15 cellular contexts compared by ENCODE assay signal in the genomic region with DNA sequence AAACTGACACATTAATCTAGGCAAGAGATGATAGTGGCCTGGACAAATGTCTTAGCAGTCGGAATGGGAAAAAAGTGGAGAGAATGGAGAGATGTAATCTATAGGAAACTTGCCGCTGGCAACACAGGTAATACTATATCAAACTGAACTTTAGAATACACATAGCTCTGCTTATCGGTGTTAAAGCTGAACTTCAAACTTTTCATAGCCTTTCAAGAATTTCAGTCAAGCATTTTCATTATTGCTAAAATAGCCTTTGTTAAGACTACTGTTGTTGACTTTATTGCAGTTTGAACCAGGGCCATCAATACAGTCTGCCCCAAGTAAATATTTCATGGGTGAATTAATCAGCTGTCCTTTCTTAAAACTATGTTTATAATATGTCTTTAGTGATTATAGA. TPM values are rescaled to one million over a fixed set of nuclear protein-coding genes. Genes with fewer than 3 reads are reported as not detected.
DNase-seq lines count a peak whose midpoint lies in the region; ATAC-seq and TF ChIP-seq lines count a peak whose summit lies in the region.
"Had no signal": no experiment of that assay in that cellular context is flagged by ENCODE, and none has a peak within 500 bp of the region (broad histone marks: within the 10 kb centered on the region; RNA-seq: fewer than 3 reads in every experiment).

No MANE protein-coding gene starts in this region.

- H2AFZ ChIP-seq in neural progenitor cell (replicated peaks), result peak overlapping the region; percentile 46

- no peaks in the 10 kb centered on the region for H3K36me3 Mint-ChIP-seq in neural progenitor cell

- H3K27ac ChIP-seq in body of pancreas (no peak overlapping the region), neural progenitor cell (no peak overlapping the region)

- H3K4me3 Mint-ChIP-seq in neural progenitor cell, result no peak overlapping the region
- H3K4me3 Mint-ChIP-seq: B cell; CD4-positive, alpha-beta T cell; HFFc6 had no signal

- H3K27me3 ChIP-seq in body of pancreas (no peaks in the 10 kb centered on the region), neural progenitor cell (no peaks in the 10 kb centered on the region)

- H3K4me1 ChIP-seq in body of pancreas (peaks cover 11% of the 10 kb centered on the region), neural progenitor cell (no peaks in the 10 kb centered on the region)

- no peaks in the 10 kb centered on the region for H4K20me1 ChIP-seq in neural progenitor cell (ENCODE audit: low read depth)

- 14 to 22% methylated on average over 3 of the region's 3 CpGs for WGBS in body of pancreas, 2 donors

- H3K27me3 Mint-ChIP-seq in neural progenitor cell (ENCODE audit: insufficient read depth, low read depth), result peaks cover 3% of the 10 kb centered on the region
- H3K27me3 Mint-ChIP-seq: B cell; CD4-positive, alpha-beta T cell had no signal

- H3K36me3 ChIP-seq in body of pancreas (replicated peaks in 1 of 2; ENCODE audit: insufficient read depth in 1 of 2, low read depth in 2 of 2) (no peaks in the 10 kb centered on the region), neural progenitor cell (no peaks in the 10 kb centered on the region)

- H3K9me3 ChIP-seq in body of pancreas (no peaks in the 10 kb centered on the region), neural progenitor cell (ENCODE audit: low read depth) (no peaks in the 10 kb centered on the region)

- H3K4me1 Mint-ChIP-seq in neural progenitor cell, result peaks cover 8% of the 10 kb centered on the region
- H3K4me1 Mint-ChIP-seq: B cell had no signal

- H3K9ac ChIP-seq in neural progenitor cell, result no peak overlapping the region

- ATAC-seq in body of pancreas, result peak; percentile 45
- no peak for ATAC-seq in GM21423 (IDR thresholded peaks at IDR 0.05; ENCODE audit: unreplicated experiment)
- no peak for ATAC-seq in GM21381 (IDR thresholded peaks at IDR 0.05; ENCODE audit: unreplicated experiment)

- H3F3A ChIP-seq in neural progenitor cell (ENCODE audit: low read depth), result no peaks in the 10 kb centered on the region

- no peak overlapping the region for H3K27ac Mint-ChIP-seq in neural progenitor cell
- H3K27ac Mint-ChIP-seq: B cell; CD4-positive, alpha-beta T cell; HFFc6 had no signal

- no peak overlapping the region for H3K4me3 ChIP-seq in body of pancreas
- H3K4me3 ChIP-seq in neural progenitor cell, result no peak overlapping the region

- TF ChIP-seq CTCF in body of pancreas (IDR thresholded peaks at IDR 0.05) (no peak), neural progenitor cell (IDR thresholded peaks at IDR 0.05) (no peak)

- peak; percentile 15 for DNase-seq in HuH-7 (ENCODE audit: low spot score)
- no peak for DNase-seq in body of pancreas
- no peak for DNase-seq in neural progenitor cell (ENCODE audit: low spot score)
- DNase-seq in nucleus accumbens (lab: John Stamatoyannopoulos, UW), result no peak
- DNase-seq in erythroblast (lab: John Stamatoyannopoulos, UW), result no peak
- DNase-seq: C1 segment of cervical spinal cord; CD4-positive, alpha-beta T cell; DMS153; DMS79 treated with DMSO at 0.1 percent for 48 hours; EL; HCEC 1CT; HFFc6 had no signal

- H3K79me2 ChIP-seq in neural progenitor cell (ENCODE audit: low read depth), result no peaks in the 10 kb centered on the region

- TF ChIP-seq POLR2A in body of pancreas (IDR thresholded peaks at IDR 0.05) (no peak), erythroblast (IDR thresholded peaks at IDR 0.05; ENCODE audit: low read length) (no peak)

- no peak overlapping the region for H3K4me2 ChIP-seq in neural progenitor cell

- intact Hi-C loops in body of pancreas (cut with DNase I), result no loop called here

- no peaks in the 10 kb centered on the region for H3K9me3 Mint-ChIP-seq in neural progenitor cell

RNA-seq across cellular contexts. Expression of gene CHST9, which starts 12.9 kb away (rescaled TPM):
- total RNA-seq in body of pancreas, result 1 to 10 TPM; 4.3 to 6.7 TPM
- 0.77 and 1.3 TPM in 2 replicates for total RNA-seq in neural progenitor cell (ENCODE audit: low replicate concordance)
- total RNA-seq: B cell; CD4-positive, alpha-beta T cell; HFFc6 had no signal
